Comparison of ENCODE assay signal across 9 cellular contexts in the genomic region with DNA sequence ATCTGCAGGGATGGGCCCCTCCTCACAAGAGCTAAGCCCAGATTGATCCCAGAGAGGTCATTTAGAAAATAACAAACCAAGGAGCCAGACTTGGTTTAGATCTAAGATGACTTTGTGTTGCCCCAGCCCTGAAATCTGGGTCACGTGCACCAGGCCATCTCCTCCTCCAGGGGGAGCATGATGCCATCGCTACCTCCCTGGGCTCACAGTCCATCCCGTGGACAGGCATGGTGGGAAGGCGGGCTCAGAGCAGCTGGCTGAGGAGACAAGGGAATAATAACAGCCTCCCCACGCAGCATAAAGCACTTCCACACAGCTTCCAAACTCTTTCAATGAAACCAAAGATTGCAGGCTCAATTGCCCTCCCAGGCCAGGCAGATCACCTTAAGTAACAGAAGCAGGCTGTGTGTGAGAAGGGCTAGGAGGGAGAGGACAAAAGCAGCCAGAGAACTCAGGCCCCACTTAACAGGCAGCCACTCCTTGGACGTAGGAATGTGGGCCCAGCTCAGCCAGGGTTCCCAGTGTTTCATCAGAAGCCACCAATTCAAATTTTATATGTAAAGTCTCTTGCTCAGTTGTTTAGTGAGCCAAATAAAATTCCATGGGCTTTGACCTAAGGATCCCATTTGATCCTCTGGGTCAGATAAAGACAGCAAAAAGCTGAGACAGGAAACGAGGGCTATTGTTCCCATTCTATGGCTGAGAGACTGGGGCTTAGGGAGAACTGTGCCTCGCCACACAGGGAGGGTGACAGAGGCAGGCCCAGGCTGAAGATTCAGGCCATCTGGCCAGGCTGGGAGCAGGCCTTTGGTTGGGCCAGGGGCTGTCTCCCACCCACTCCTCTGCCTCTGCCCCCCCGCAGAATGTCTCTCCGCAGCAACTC.
A peak's percentile ranks its signal among the peaks of the same experiment; 100 is the strongest.
DNase-seq lines count a peak whose midpoint lies in the region; ATAC-seq and TF ChIP-seq lines count a peak whose summit lies in the region.
"Had no signal": no experiment of that assay in that cellular context is flagged by ENCODE, and none has a peak within 500 bp of the region (broad histone marks: within the 10 kb centered on the region; RNA-seq: fewer than 3 reads in every experiment).

No MANE protein-coding gene starts in this region.

- TF ChIP-seq POLR2A in upper lobe of left lung (IDR thresholded peaks at IDR 0.05) = no peak

- 50 to 53% methylated on average over 9 to 10 of the region's 10 CpGs for WGBS in upper lobe of left lung, 2 donors

- H3K4me3 ChIP-seq in upper lobe of left lung = no peak overlapping the region

- peak; percentile 74 for ATAC-seq in left colon
- peak; percentile 32 to 74 for ATAC-seq in upper lobe of left lung (ENCODE audit: low FRiP score in 2 of 2)
- no peak for ATAC-seq in HG03432 (IDR thresholded peaks at IDR 0.05; ENCODE audit: unreplicated experiment)
- ATAC-seq in GM21447 (IDR thresholded peaks at IDR 0.05; ENCODE audit: unreplicated experiment) = no peak

- no peaks in the 10 kb centered on the region for H3K9me3 ChIP-seq in upper lobe of left lung

- peak; percentile 5 for DNase-seq in stimulated activated CD4-positive, alpha-beta T cell treated with anti-CD3 and anti-CD28 coated beads, Interleukin-4, amount 100 ng/mL, for 24 hours
- DNase-seq in stimulated activated CD4-positive, alpha-beta T cell treated with anti-CD3 and anti-CD28 coated beads, Interleukin-4, amount 100 ng/mL, for 4 hours = no peak
- DNase-seq in NCI-H1694 treated with DMSO at 0.1 percent for 48 hours (lab: John Stamatoyannopoulos, UW) (peak; percentile 62), T47D (ENCODE audit: low read depth in 1 of 2, low spot score in 1 of 2) (peak; percentile 38 to 57), left colon (peak in 1 of 2 donors; percentile 66), upper lobe of left lung (peak in 1 of 2 donors; percentile 43)

- peak overlapping the region in 3 of 4 donors; percentile 4 to 50 (median 49) for H3K27ac ChIP-seq in upper lobe of left lung
- H3K27ac ChIP-seq: epithelial cell of prostate had no signal

- peak; percentile 19 to 55 (median 30) for TF ChIP-seq CTCF in upper lobe of left lung (IDR thresholded peaks at IDR 0.05)

- H3K4me1 ChIP-seq in upper lobe of left lung = peaks cover 0 to 16% (median 13%) of the 10 kb centered on the region in 4 donors

- in situ Hi-C loops in T47D (cut with HindIII; ENCODE audit: low pct_unique_long_range_greater_than_20kb, low sequenced_read_pairs) = no loop called here

- H3K27me3 ChIP-seq in upper lobe of left lung = no peaks in the 10 kb centered on the region

- no peaks in the 10 kb centered on the region for H3K36me3 ChIP-seq in upper lobe of left lung

- intact Hi-C loops in left colon (cut with DNase I, micrococcal nuclease) = no loop called here

- TF ChIP-seq EP300 in upper lobe of left lung (IDR thresholded peaks at IDR 0.05) = no peak

Comparison
In these comparisons a context has a peak if more than half of its experiments do, and no peak if none do; other contexts are left out.
1. DNase-seq: peak in stimulated activated CD4-positive, alpha-beta T cell treated with anti-CD3 and anti-CD28 coated beads, Interleukin-4, amount 100 ng/mL, for 24 hours (single experiment), NCI-H1694 treated with DMSO at 0.1 percent for 48 hours (single experiment) and T47D (2 of 2); none in stimulated activated CD4-positive, alpha-beta T cell treated with anti-CD3 and anti-CD28 coated beads, Interleukin-4, amount 100 ng/mL, for 4 hours (0 of 2).
2. ATAC-seq: peak in left colon (single experiment) and upper lobe of left lung (2 of 2); none in HG03432 (single experiment) and GM21447 (single experiment).